ENCODE assay signal across 8 cellular contexts in the genomic region with DNA sequence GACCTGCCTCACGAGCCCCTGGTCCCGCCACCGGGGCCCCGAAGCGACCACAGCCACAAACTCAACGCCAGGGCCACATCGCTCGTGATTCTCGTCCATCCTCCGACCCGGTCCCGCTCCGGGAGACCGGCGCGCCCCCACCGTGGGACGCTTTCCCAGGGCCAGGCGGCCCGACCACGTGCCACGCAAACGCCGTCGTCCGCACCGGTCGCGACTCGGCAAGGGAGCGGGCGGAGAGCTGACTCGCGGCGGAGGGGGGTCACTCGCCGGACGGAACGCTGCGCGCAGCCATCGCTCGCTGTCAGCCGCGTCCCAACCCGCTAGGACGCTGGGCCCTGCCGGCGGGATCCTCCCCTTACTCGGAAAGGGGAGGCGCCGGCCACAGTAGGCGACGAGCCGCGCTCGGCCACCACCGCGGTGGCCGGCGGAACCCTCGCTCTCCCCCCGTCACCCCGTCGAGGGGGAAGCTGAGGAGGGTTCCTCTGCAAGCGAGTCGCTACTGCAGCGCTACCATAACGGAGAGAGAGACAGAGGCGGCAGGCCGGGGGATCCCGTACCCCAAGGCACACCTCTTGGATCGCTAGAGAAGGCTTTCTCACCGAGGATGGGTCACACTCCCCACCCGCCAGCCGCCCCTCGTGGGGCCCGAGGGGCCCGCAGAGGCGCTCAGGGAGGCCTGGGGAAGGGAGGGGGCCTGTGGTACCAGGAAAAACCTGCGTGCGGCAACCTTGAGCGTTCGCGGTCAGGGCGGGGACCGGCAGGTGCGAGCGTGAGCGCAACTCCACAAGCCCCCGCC.
DNase-seq lines count a peak whose midpoint lies in the region; ATAC-seq, FAIRE-seq and TF ChIP-seq lines count a peak whose summit lies in the region.

No MANE protein-coding gene starts in this region.

- H3K27me3 Mint-ChIP-seq in naive thymus-derived CD4-positive, alpha-beta T cell, result peaks cover 0 to 21% (median 10%) of the 10 kb centered on the region in 5 donors

- H3K9ac ChIP-seq in SK-N-SH (no peak overlapping the region), K562 (ENCODE audit: insufficient read depth in 1 of 2, low read depth in 2 of 2, low read length in 2 of 2) (no peak overlapping the region)

- TF ChIP-seq POLR2A in K562 (conservative IDR thresholded peaks at IDR 0.05), result no peak

- H3K4me1 ChIP-seq in SK-N-SH (ENCODE audit: control insufficient read depth in 1 of 2, insufficient read depth in 2 of 2, low read depth in 1 of 2, low read length in 1 of 2) (no peaks in the 10 kb centered on the region; a peak in 2 of 4 replicates), K562 (replicated peaks in 1 of 2; ENCODE audit: control insufficient read depth in 2 of 2, insufficient read depth in 2 of 2, low read length in 2 of 2) (no peaks in the 10 kb centered on the region), upper lobe of right lung (no peaks in the 10 kb centered on the region)
- no peaks in the 10 kb centered on the region for H3K4me1 ChIP-seq in naive thymus-derived CD4-positive, alpha-beta T cell (ENCODE audit: control insufficient read depth in 2 of 2, insufficient read depth in 2 of 2, low read length in 2 of 2)

- BruUV-seq in K562 (replicated peaks; lab: Mats Ljungman, UMichigan), result no TSS peak

- no peaks in the 10 kb centered on the region for H3K9me3 ChIP-seq in SK-N-SH
- no peaks in the 10 kb centered on the region for H3K9me3 ChIP-seq in K562 (replicated peaks; ENCODE audit: control insufficient read depth, insufficient read depth, low read depth, low read length)
- H3K9me3 ChIP-seq in naive thymus-derived CD4-positive, alpha-beta T cell (ENCODE audit: control insufficient read depth in 2 of 3, low read length in 3 of 3), result no peaks in the 10 kb centered on the region
- H3K9me3 ChIP-seq in upper lobe of right lung, result no peaks in the 10 kb centered on the region

- H3K36me3 ChIP-seq in SK-N-SH (replicated peaks in 1 of 2; ENCODE audit: control insufficient read depth in 1 of 2, insufficient read depth in 2 of 2, low read length in 1 of 2), result no peaks in the 10 kb centered on the region
- H3K36me3 ChIP-seq in K562 (ENCODE audit: control insufficient read depth, insufficient read depth, low read length), result no peaks in the 10 kb centered on the region
- H3K36me3 ChIP-seq in naive thymus-derived CD4-positive, alpha-beta T cell (ENCODE audit: control insufficient read depth in 2 of 3, insufficient read depth in 3 of 3, low read length in 3 of 3), result no peaks in the 10 kb centered on the region
- no peaks in the 10 kb centered on the region for H3K36me3 ChIP-seq in upper lobe of right lung

- FAIRE-seq in K562 (lab: Jason Lieb, UNC), result no peak

- peaks cover 6 to 44% (median 37%) of the 10 kb centered on the region in 7 donors for H3K4me1 Mint-ChIP-seq in naive thymus-derived CD4-positive, alpha-beta T cell

- peak; percentile 70 for DNase-seq in AG20443 (ENCODE audit: low spot score)
- DNase-seq in SK-N-SH, result peak; percentile 53
- no peak for DNase-seq in K562 (ENCODE audit: extremely low read depth in 1 of 4, low spot score in 3 of 4)
- DNase-seq in naive thymus-derived CD4-positive, alpha-beta T cell, result peak; percentile 26 to 77 (median 63)
- peak; percentile 84 for DNase-seq in upper lobe of right lung
- no peak for DNase-seq in NCI-H446 (lab: John Stamatoyannopoulos, UW)
- DNase-seq in COLO829 (ENCODE audit: low spot score), result no peak
- no peak for DNase-seq in OCI-M2 (lab: John Stamatoyannopoulos, UW; ENCODE audit: unreplicated experiment)

- ATAC-seq in K562 (no peak), upper lobe of right lung (peak; percentile 93)
- ATAC-seq in naive thymus-derived CD4-positive, alpha-beta T cell, result peak; percentile 95

- H4K20me1 ChIP-seq in SK-N-SH (ENCODE audit: insufficient read depth) (no peaks in the 10 kb centered on the region), K562 (replicated peaks; ENCODE audit: control insufficient read depth, insufficient read depth, low read length) (no peaks in the 10 kb centered on the region)

- H2AFZ ChIP-seq in SK-N-SH (ENCODE audit: low read depth) (peak overlapping the region; percentile 82), K562 (ENCODE audit: low read depth, low read length) (no peak overlapping the region)

- TF ChIP-seq EP300 in SK-N-SH (IDR thresholded peaks at IDR 0.05; ENCODE audit: borderline replicate concordance in 1 of 2, low read depth in 1 of 2, low read length in 1 of 2) (no peak), K562 (IDR thresholded peaks at IDR 0.05; ENCODE audit: low read length) (no peak)

- intact Hi-C loops in K562 (cut with micrococcal nuclease), result no loop called here
- intact Hi-C loops in naive thymus-derived CD4-positive, alpha-beta T cell (cut with micrococcal nuclease), result loop anchor here in 1 of 2 donors (2.0 to 5.0 kb wide), 3 partner anchors 70 to 1216 kb away; a partner anchor contains a TSS
- intact Hi-C loops in upper lobe of right lung (cut with DNase I), result no loop called here

- no peaks in the 10 kb centered on the region for H3K9me1 ChIP-seq in K562 (ENCODE audit: control insufficient read depth, insufficient read depth, low read length)

- CTCF ChIA-PET in SK-N-SH (lab: Yijun Ruan, JAX), result no interaction called here
- CTCF ChIA-PET in K562 (lab: Yijun Ruan, JAX; ENCODE audit: low intra/inter-chr PET ratio), result no interaction called here
- CTCF ChIA-PET in naive thymus-derived CD4-positive, alpha-beta T cell (lab: Charles Lee), result no interaction called here

- H3F3A ChIP-seq in SK-N-SH (replicated peaks; ENCODE audit: insufficient read depth), result peaks cover 8% of the 10 kb centered on the region

- no peak for TF ChIP-seq RAD21 in SK-N-SH (IDR thresholded peaks at IDR 0.05; ENCODE audit: low read length)
- TF ChIP-seq RAD21 in K562 (CRISPR knock-in tag; conservative IDR thresholded peaks at IDR 0.05 in 1 of 2, IDR thresholded peaks at IDR 0.05 in 1 of 2), result no peak

- peaks cover 0 to 27% (median 2%) of the 10 kb centered on the region in 11 donors for H3K9me3 Mint-ChIP-seq in naive thymus-derived CD4-positive, alpha-beta T cell

- H3K27ac ChIP-seq in SK-N-SH (ENCODE audit: low read depth in 2 of 2, low read length in 1 of 2) (peak overlapping the region in 1 of 2 experiments; percentile 43; a peak in 2 of 4 replicates), K562 (ENCODE audit: extremely low read depth, low read depth, low read length) (no peak overlapping the region), upper lobe of right lung (peak overlapping the region; percentile 26)
- H3K27ac ChIP-seq in naive thymus-derived CD4-positive, alpha-beta T cell (ENCODE audit: low read depth, low read length), result peak overlapping the region; percentile 70

- peak overlapping the region in 3 of 9 donors; percentile 17 to 61 (median 59) for H3K27ac Mint-ChIP-seq in naive thymus-derived CD4-positive, alpha-beta T cell

- TF ChIP-seq CTCF in SK-N-SH (IDR thresholded peaks at IDR 0.05), result no peak
- TF ChIP-seq CTCF in K562 (IDR thresholded peaks at IDR 0.05 in 2 of 3, conservative IDR thresholded peaks at IDR 0.05 in 1 of 3; ENCODE audit: insufficient read depth in 2 of 3, low read depth in 1 of 3, low read length in 3 of 3), result no peak
- TF ChIP-seq CTCF in upper lobe of right lung (IDR thresholded peaks at IDR 0.05), result no peak

- peaks cover 2 to 8% (median 4%) of the 10 kb centered on the region in 5 donors for H3K36me3 Mint-ChIP-seq in naive thymus-derived CD4-positive, alpha-beta T cell

- WGBS in SK-N-SH (ENCODE audit: low lambda C conversion rate), result 7% methylated on average over 30 of the region's 91 CpGs
- 30% methylated on average over 54 of the region's 91 CpGs for WGBS in K562 (ENCODE audit: insufficient coverage, low coverage, missing lambda C conversion rate)

- H3K4me3 Mint-ChIP-seq in naive thymus-derived CD4-positive, alpha-beta T cell, result peak overlapping the region in 8 of 10 donors; percentile 32 to 83 (median 68)

- no peaks in the 10 kb centered on the region for H3K9me2 ChIP-seq in SK-N-SH

- H3K79me2 ChIP-seq in SK-N-SH (ENCODE audit: insufficient read depth), result no peaks in the 10 kb centered on the region
- no peaks in the 10 kb centered on the region for H3K79me2 ChIP-seq in K562 (ENCODE audit: control insufficient read depth, insufficient read depth, low read length)

- POLR2A ChIA-PET in SK-N-SH (lab: Yijun Ruan, JAX) (no interaction called here), K562 (lab: Yijun Ruan, JAX) (no interaction called here)
- POLR2A ChIA-PET in naive thymus-derived CD4-positive, alpha-beta T cell (lab: Charles Lee), result no interaction called here

- in situ Hi-C loops in K562 (cut with MboI), result no loop called here

- H3K4me2 ChIP-seq in SK-N-SH, result peak overlapping the region; percentile 65
- no peak overlapping the region for H3K4me2 ChIP-seq in K562 (ENCODE audit: insufficient read depth, low read length)

- H3K4me3 ChIP-seq in SK-N-SH (ENCODE audit: low read depth in 2 of 2, low read length in 1 of 2) (peak overlapping the region; percentile 39; a peak in 3 of 4 replicates), K562 (no peak overlapping the region), upper lobe of right lung (peak overlapping the region; percentile 46)
- peak overlapping the region; percentile 60 for H3K4me3 ChIP-seq in naive thymus-derived CD4-positive, alpha-beta T cell (ENCODE audit: low read length)

- H3K27me3 ChIP-seq in SK-N-SH (ENCODE audit: insufficient read depth) (peaks cover 11% of the 10 kb centered on the region; the same call in 1 of the 2 replicates), K562 (ENCODE audit: control insufficient read depth in 2 of 2, insufficient read depth in 2 of 2, low read length in 2 of 2) (no peaks in the 10 kb centered on the region), upper lobe of right lung (peaks cover 29% of the 10 kb centered on the region)
- H3K27me3 ChIP-seq in naive thymus-derived CD4-positive, alpha-beta T cell (ENCODE audit: control insufficient read depth in 2 of 2, insufficient read depth in 2 of 2, low read length in 2 of 2), result no peaks in the 10 kb centered on the region

TF ChIP-seq in SK-N-SH, 30 proteins besides CTCF, POLR2A, EP300 and RAD21 (continues in another document):
- TF ChIP-seq, protein P1, sequence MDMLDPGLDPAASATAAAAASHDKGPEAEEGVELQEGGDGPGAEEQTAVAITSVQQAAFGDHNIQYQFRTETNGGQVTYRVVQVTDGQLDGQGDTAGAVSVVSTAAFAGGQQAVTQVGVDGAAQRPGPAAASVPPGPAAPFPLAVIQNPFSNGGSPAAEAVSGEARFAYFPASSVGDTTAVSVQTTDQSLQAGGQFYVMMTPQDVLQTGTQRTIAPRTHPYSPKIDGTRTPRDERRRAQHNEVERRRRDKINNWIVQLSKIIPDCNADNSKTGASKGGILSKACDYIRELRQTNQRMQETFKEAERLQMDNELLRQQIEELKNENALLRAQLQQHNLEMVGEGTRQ (IDR thresholded peaks at IDR 0.05; ENCODE audit: borderline replicate concordance, low read depth, low read length), result no peak

TF ChIP-seq in K562, 482 proteins besides CTCF, POLR2A, EP300 and RAD21 (continues in another document):
- TF ChIP-seq ZNF24 (IDR thresholded peaks at IDR 0.05), result no peak
- TF ChIP-seq MIER1 (IDR thresholded peaks at IDR 0.05; ENCODE audit: low read depth), result no peak
- peak; percentile 3 for TF ChIP-seq PCBP1 (IDR thresholded peaks at IDR 0.05; ENCODE audit: low read depth, low read length, poor library complexity, severe bottlenecking)

Comparison
In these comparisons a context has a peak if more than half of its experiments do, and no peak if none do; other contexts are left out.
1. DNase-seq: peak in AG20443 (single experiment), SK-N-SH (single experiment), naive thymus-derived CD4-positive, alpha-beta T cell (9 of 9) and upper lobe of right lung (single experiment); none in K562 (0 of 4), NCI-H446 (0 of 2), COLO829 (single experiment) and OCI-M2 (single experiment).